ENCODE assay signal across 1 cellular context in the genomic region with DNA sequence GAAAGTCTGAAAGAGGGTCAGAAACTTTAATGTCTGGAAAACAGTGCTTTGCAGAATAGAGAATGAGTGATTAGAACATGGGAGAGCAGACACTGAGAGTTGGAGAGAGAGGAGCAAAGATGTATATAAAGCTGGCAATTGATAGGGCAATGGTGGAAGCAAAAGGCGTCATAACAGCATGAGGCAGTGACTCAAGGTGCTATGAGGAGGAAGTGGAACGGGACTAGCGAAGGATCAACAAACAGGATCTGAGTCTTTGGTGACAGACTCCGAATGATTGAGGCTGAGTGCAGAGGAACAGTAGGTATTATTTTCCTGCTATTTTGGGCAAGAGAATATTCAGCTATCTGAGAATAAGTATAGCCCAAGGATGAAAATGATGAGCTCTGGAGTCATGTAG.
TF ChIP-seq lines count a peak whose summit lies in the region.

No MANE protein-coding gene starts in this region.

TF ChIP-seq in endothelial cell of umbilical vein, 7 proteins besides CTCF, POLR2A, EP300 and RAD21 (continued from another document):
- TF ChIP-seq EZH2 (IDR thresholded peaks at IDR 0.05; ENCODE audit: borderline replicate concordance, low read depth, low read length, severe bottlenecking) (no peak), GATA2 (IDR thresholded peaks at IDR 0.05; ENCODE audit: insufficient read depth, insufficient read length, low read depth, low read length) (no peak), JUN (IDR thresholded peaks at IDR 0.05; ENCODE audit: borderline replicate concordance, insufficient read depth, insufficient read length, low read depth) (no peak), MYC (IDR thresholded peaks at IDR 0.05; ENCODE audit: low read depth, low read length) (no peak)
TF ChIP-seq in endothelial cell of umbilical vein: peak in this region for 0.
